Comparison of ENCODE assay signal across 8 cellular contexts in the genomic region with DNA sequence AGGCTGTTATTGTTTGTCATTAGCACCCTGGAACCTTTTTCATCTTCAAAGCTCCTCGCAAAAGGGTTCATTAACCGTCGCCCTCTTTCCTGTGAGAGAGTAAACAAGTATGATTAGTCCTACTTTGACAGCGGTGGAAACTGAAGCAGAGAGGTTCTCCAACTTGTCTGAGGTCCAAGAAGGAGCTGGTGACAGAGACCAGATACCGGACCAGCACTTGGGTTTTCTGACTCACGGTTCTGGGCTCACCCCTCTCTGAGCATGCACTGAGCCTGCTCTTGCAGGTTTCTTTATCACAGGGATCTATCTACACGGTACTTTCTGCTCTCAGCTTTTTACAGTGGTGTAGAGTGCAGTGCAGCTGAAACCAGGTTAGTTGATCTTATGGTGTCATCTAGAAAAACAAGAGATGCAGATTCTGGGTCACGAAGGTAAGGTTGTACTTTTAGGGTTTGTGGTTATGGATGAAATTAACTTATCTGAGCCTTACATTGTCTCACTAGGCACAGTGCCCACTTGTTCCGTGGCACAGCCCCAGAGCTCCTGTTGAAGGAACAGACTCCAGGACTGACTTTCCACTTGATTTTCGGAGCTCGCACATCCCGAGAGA.
A peak's percentile ranks its signal among the peaks of the same experiment; 100 is the strongest.
DNase-seq lines count a peak whose midpoint lies in the region; ATAC-seq, FAIRE-seq and TF ChIP-seq lines count a peak whose summit lies in the region.

No MANE protein-coding gene starts in this region.

- no peaks in the 10 kb centered on the region for H3K9me3 ChIP-seq in BLaER1
- H3K9me3 ChIP-seq in GM12878 (replicated peaks; ENCODE audit: control insufficient read depth, insufficient read depth, low read length): no peaks in the 10 kb centered on the region
- H3K9me3 ChIP-seq in upper lobe of left lung: no peaks in the 10 kb centered on the region

- peaks cover 97% of the 10 kb centered on the region for H3K4me1 ChIP-seq in BLaER1
- H3K4me1 ChIP-seq in GM12878 (ENCODE audit: control insufficient read depth, insufficient read depth, low read length): peaks cover 63% of the 10 kb centered on the region
- H3K4me1 ChIP-seq in upper lobe of left lung: peaks cover 38 to 53% (median 43%) of the 10 kb centered on the region in 4 donors

- peaks cover 49% of the 10 kb centered on the region; the same call in 1 of the 2 replicates for H4K20me1 ChIP-seq in BLaER1
- no peaks in the 10 kb centered on the region for H4K20me1 ChIP-seq in GM12878 (ENCODE audit: control insufficient read depth, insufficient read depth)

- POLR2A ChIA-PET in GM12878 (lab: Charles Lee): interaction anchor here (0.9 to 4.7 kb wide), 5 partner anchors 11 to 63 kb away, joined by 3 to 176 read pairs (median 4); a partner anchor contains a TSS

- H3K27me3 ChIP-seq in BLaER1 (no peaks in the 10 kb centered on the region), GM12878 (replicated peaks in 1 of 2; ENCODE audit: control insufficient read depth in 2 of 2, insufficient read depth in 2 of 2, low read length in 1 of 2) (no peaks in the 10 kb centered on the region), upper lobe of left lung (no peaks in the 10 kb centered on the region)

- TF ChIP-seq EP300 in GM12878 (IDR thresholded peaks at IDR 0.05; ENCODE audit: borderline replicate concordance in 1 of 2, control insufficient read depth in 1 of 2, low read depth in 2 of 2, low read length in 2 of 2) (0 out of 4 replicates have a peak, but pooled peaks of 1 of the 2 experiments have one; percentile 32), upper lobe of left lung (IDR thresholded peaks at IDR 0.05) (no peak)

- no peak overlapping the region for H3K4me3 Mint-ChIP-seq in nephron progenitor cell

- no TSS peak for BruUV-seq in GM12878 (replicated peaks; lab: Mats Ljungman, UMichigan)

- H3K27me3 Mint-ChIP-seq in nephron progenitor cell (ENCODE audit: low read depth, poor library complexity): no peaks in the 10 kb centered on the region

- TF ChIP-seq RAD21 in GM12878 (IDR thresholded peaks at IDR 0.05; ENCODE audit: insufficient read depth, low read depth, low read length): no peak

- H3K9ac ChIP-seq in BLaER1: peak overlapping the region; percentile 90
- peak overlapping the region; percentile 81 for H3K9ac ChIP-seq in GM12878 (ENCODE audit: control insufficient read depth, insufficient read depth, low read length)

- H3K4me2 ChIP-seq in BLaER1 (peak overlapping the region; percentile 96), GM12878 (ENCODE audit: control insufficient read depth, insufficient read depth) (peak overlapping the region; percentile 87)

- peaks cover 22% of the 10 kb centered on the region for H3K9me3 Mint-ChIP-seq in nephron progenitor cell

- peak overlapping the region; percentile 91 for H3K27ac ChIP-seq in BLaER1
- H3K27ac ChIP-seq in GM12878 (ENCODE audit: control insufficient read depth, insufficient read depth): peak overlapping the region; percentile 99
- peak overlapping the region; percentile 86 to 92 (median 88) for H3K27ac ChIP-seq in upper lobe of left lung

- H2AFZ ChIP-seq in GM12878 (ENCODE audit: control insufficient read depth, low read depth, low read length): no peak overlapping the region; the same call in 1 of the 2 replicates

- peak; percentile 68 for FAIRE-seq in GM12878 (lab: Jason Lieb, UNC)

- DNase-seq in RPMI8226 (peak; percentile 41), GM12878 (ENCODE audit: low read depth, low spot score) (peak; percentile 68), nephron progenitor cell (no peak), upper lobe of left lung (no peak), RKO (ENCODE audit: low spot score) (no peak), NCI-H1694 (lab: John Stamatoyannopoulos, UW) (no peak)

- H3K79me2 ChIP-seq in GM12878 (ENCODE audit: control insufficient read depth, insufficient read depth, low read length): peaks cover 96% of the 10 kb centered on the region

- SMC1A ChIA-PET in GM12878 (lab: Charles Lee; ENCODE audit: uncharacterized antibody, unreplicated experiment): interaction anchor here (0.9 to 5.6 kb wide), 10 partner anchors 9 to 124 kb away, joined by 3 to 98 read pairs (median 7); no protein-coding TSS in a partner anchor

- peak overlapping the region; percentile 73 for H3K4me3 ChIP-seq in BLaER1
- H3K4me3 ChIP-seq in GM12878: peak overlapping the region; percentile 67
- peak overlapping the region in 3 of 4 donors; percentile 20 to 30 (median 22) for H3K4me3 ChIP-seq in upper lobe of left lung

- CTCF ChIA-PET in GM12878 (lab: Yijun Ruan, JAX): interaction anchor here (1.0 to 5.0 kb wide), 8 partner anchors 10 to 116 kb away, joined by 3 to 35 read pairs (median 10); no protein-coding TSS in a partner anchor

- intact Hi-C loops in GM12878 (cut with micrococcal nuclease; ENCODE audit: unreplicated experiment): loop anchor here (1.0 kb wide), 1 partner anchor 13 kb away; no protein-coding TSS in a partner anchor

- 1% methylated on average over 12 of the region's 12 CpGs for whole genome bisulfite sequencing in GM12878 (ENCODE audit: insufficient coverage, insufficient replicate concordance, low lambda C conversion rate, missing lambda C conversion rate)
- 21 to 34% methylated on average over 12 of the region's 12 CpGs for WGBS in upper lobe of left lung, 2 donors

- RAD21 ChIA-PET in GM12878 (lab: Charles Lee; ENCODE audit: unreplicated experiment): interaction anchor here (1.3 to 5.4 kb wide), 7 partner anchors 12 to 92 kb away, joined by 3 to 111 read pairs (median 6); no protein-coding TSS in a partner anchor

- TF ChIP-seq CTCF in GM12878 (IDR thresholded peaks at IDR 0.05 in 2 of 3, conservative IDR thresholded peaks at IDR 0.05 in 1 of 3; ENCODE audit: control insufficient read depth in 2 of 3, extremely low read depth in 1 of 3, insufficient read depth in 1 of 3, low read depth in 3 of 3, low read length in 3 of 3): no peak
- no peak for TF ChIP-seq CTCF in nephron progenitor cell (IDR thresholded peaks at IDR 0.05)
- no peak for TF ChIP-seq CTCF in upper lobe of left lung (IDR thresholded peaks at IDR 0.05)

- peaks cover 56% of the 10 kb centered on the region for H3K4me1 Mint-ChIP-seq in nephron progenitor cell

- H3K36me3 Mint-ChIP-seq in nephron progenitor cell (ENCODE audit: low read depth): peaks cover 54% of the 10 kb centered on the region

- TF ChIP-seq POLR2A in GM12878 (IDR thresholded peaks at IDR 0.05; ENCODE audit: low read depth, low read length) (no peak; the same call in 1 of the 2 replicates), upper lobe of left lung (IDR thresholded peaks at IDR 0.05) (peak in 2 of 4 donors; percentile 33 to 58)

- H3K36me3 ChIP-seq in BLaER1: peaks cover 63% of the 10 kb centered on the region
- H3K36me3 ChIP-seq in GM12878 (ENCODE audit: control insufficient read depth in 2 of 2, insufficient read depth in 2 of 2, low read length in 1 of 2): peaks cover 4 to 10% of the 10 kb centered on the region in 2 experiments
- peaks cover 0 to 9% (median 2%) of the 10 kb centered on the region in 4 donors for H3K36me3 ChIP-seq in upper lobe of left lung

- peak overlapping the region; percentile 11 for H3K27ac Mint-ChIP-seq in nephron progenitor cell

- in situ Hi-C loops in GM12878 (cut with MboI): no loop called here

- ATAC-seq in GM21528 (IDR thresholded peaks at IDR 0.05; ENCODE audit: low FRiP score, unreplicated experiment) (peak; percentile 36), GM12878 (peak; percentile 77), upper lobe of left lung (ENCODE audit: low FRiP score in 2 of 2) (peak; percentile 56 to 69)

TF ChIP-seq in GM12878, 131 proteins besides CTCF, POLR2A, EP300 and RAD21 (continues in another document):
- TF ChIP-seq, protein P1, sequence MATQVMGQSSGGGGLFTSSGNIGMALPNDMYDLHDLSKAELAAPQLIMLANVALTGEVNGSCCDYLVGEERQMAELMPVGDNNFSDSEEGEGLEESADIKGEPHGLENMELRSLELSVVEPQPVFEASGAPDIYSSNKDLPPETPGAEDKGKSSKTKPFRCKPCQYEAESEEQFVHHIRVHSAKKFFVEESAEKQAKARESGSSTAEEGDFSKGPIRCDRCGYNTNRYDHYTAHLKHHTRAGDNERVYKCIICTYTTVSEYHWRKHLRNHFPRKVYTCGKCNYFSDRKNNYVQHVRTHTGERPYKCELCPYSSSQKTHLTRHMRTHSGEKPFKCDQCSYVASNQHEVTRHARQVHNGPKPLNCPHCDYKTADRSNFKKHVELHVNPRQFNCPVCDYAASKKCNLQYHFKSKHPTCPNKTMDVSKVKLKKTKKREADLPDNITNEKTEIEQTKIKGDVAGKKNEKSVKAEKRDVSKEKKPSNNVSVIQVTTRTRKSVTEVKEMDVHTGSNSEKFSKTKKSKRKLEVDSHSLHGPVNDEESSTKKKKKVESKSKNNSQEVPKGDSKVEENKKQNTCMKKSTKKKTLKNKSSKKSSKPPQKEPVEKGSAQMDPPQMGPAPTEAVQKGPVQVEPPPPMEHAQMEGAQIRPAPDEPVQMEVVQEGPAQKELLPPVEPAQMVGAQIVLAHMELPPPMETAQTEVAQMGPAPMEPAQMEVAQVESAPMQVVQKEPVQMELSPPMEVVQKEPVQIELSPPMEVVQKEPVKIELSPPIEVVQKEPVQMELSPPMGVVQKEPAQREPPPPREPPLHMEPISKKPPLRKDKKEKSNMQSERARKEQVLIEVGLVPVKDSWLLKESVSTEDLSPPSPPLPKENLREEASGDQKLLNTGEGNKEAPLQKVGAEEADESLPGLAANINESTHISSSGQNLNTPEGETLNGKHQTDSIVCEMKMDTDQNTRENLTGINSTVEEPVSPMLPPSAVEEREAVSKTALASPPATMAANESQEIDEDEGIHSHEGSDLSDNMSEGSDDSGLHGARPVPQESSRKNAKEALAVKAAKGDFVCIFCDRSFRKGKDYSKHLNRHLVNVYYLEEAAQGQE (IDR thresholded peaks at IDR 0.05; ENCODE audit: low read depth, low read length): no peak
- TF ChIP-seq JUNB (IDR thresholded peaks at IDR 0.05) (no peak), HDAC6 (IDR thresholded peaks at IDR 0.05; ENCODE audit: unreplicated experiment) (no peak), BACH1 (IDR thresholded peaks at IDR 0.05; ENCODE audit: borderline replicate concordance) (no peak), SUPT20H (IDR thresholded peaks at IDR 0.05; ENCODE audit: borderline replicate concordance, control insufficient read depth, low read depth, low read length) (no peak)
- TF ChIP-seq, protein P2, sequence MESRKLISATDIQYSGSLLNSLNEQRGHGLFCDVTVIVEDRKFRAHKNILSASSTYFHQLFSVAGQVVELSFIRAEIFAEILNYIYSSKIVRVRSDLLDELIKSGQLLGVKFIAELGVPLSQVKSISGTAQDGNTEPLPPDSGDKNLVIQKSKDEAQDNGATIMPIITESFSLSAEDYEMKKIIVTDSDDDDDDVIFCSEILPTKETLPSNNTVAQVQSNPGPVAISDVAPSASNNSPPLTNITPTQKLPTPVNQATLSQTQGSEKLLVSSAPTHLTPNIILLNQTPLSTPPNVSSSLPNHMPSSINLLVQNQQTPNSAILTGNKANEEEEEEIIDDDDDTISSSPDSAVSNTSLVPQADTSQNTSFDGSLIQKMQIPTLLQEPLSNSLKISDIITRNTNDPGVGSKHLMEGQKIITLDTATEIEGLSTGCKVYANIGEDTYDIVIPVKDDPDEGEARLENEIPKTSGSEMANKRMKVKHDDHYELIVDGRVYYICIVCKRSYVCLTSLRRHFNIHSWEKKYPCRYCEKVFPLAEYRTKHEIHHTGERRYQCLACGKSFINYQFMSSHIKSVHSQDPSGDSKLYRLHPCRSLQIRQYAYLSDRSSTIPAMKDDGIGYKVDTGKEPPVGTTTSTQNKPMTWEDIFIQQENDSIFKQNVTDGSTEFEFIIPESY (IDR thresholded peaks at IDR 0.05): no peak

Comparison
In these comparisons a context has a peak if more than half of its experiments do, and no peak if none do; other contexts are left out.
1. H3K4me3 ChIP-seq: peak in every context shown above with its lines; median percentile 73 in BLaER1; 67 in GM12878; 22 in upper lobe of left lung.
2. DNase-seq: peak in RPMI8226 (single experiment) and GM12878 (single experiment); none in nephron progenitor cell (single experiment), upper lobe of left lung (0 of 2), RKO (single experiment) and NCI-H1694 (single experiment).
3. Peak in every context shown above with its lines, with median percentiles within 50 percentile points of each other: H3K27ac ChIP-seq and ATAC-seq.